Comparison of ENCODE assay signal across 8 cellular contexts in the genomic region with DNA sequence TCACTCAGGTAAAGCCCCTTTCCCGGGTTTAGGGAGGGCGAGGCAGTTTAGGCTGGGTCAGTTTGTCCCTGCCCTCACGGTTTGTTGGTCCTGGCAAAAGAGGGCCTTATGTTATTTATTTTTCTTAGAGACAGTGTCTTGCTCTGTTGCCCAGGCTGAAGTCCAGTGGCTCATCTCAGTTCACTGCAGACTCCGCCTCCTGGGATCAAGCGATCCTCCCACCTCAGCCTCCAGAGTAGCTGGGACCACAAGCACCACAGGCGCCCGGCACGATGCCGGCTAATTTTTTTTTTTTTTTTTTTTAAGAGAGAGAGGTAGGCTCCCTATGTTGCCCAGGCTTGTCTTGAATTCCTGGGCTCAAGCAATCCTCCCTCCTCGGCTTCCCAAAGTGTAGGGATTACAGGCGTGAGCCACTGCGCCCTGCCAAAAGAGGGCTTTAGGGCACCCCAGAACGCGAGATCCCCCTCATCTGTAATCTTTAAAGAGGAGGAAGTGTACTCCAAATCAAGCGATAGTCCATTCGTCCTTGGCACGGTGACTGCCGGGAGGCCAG.
A peak's percentile ranks its signal among the peaks of the same experiment; 100 is the strongest.
DNase-seq lines count a peak whose midpoint lies in the region; ATAC-seq and TF ChIP-seq lines count a peak whose summit lies in the region.

No MANE protein-coding gene starts in this region.

- no peak for TF ChIP-seq CTCF in GM13976 (IDR thresholded peaks at IDR 0.05; ENCODE audit: borderline replicate concordance, control extremely low read depth, extremely low read depth, insufficient read depth, missing control alignments)

- H3K4me3 ChIP-seq in adipocyte (ENCODE audit: low read length) (peak overlapping the region; percentile 94), iPS-18c (ENCODE audit: insufficient read depth, low read depth, low read length) (peak overlapping the region; percentile 92)

- DNase-seq in EL (peak; percentile 34), adipocyte (ENCODE audit: low read depth) (no peak), HPDE6-E6E7 (ENCODE audit: extremely low spot score) (no peak), HuH-7.5 (ENCODE audit: low spot score) (no peak), GM13976 (ENCODE audit: low spot score) (no peak)
- peak; percentile 16 for DNase-seq in stimulated activated naive CD8-positive, alpha-beta T cell treated with anti-CD3 and anti-CD28 coated beads, Interleukin-15, Interleukin-2, amounts not matched to agents 100 U/mL and 50 U/mL, for 24 hours

- peak overlapping the region; percentile 93 for H3K9ac ChIP-seq in adipocyte (ENCODE audit: low read length)

- no peaks in the 10 kb centered on the region for H3K9me3 ChIP-seq in adipocyte (ENCODE audit: control insufficient read depth, low read length)
- H3K9me3 ChIP-seq in iPS-18c (ENCODE audit: control insufficient read depth, insufficient read depth, low read length): no peaks in the 10 kb centered on the region

- in situ Hi-C loops in GM13976 (cut with MboI; ENCODE audit: low sequenced_read_pairs, unreplicated experiment): no loop called here

- ATAC-seq in HG03175 (IDR thresholded peaks at IDR 0.05; ENCODE audit: unreplicated experiment): peak; percentile 4
- no peak for ATAC-seq in stimulated activated naive CD8-positive, alpha-beta T cell treated with anti-CD3 and anti-CD28 coated beads, Interleukin-15, Interleukin-2, amounts not matched to agents 100 U/mL and 50 U/mL, for 24 hours

- H3K27me3 ChIP-seq in adipocyte (replicated peaks; ENCODE audit: control insufficient read depth, insufficient read depth, low read length): peaks cover 12% of the 10 kb centered on the region

- peaks cover 6% of the 10 kb centered on the region for H3K4me1 ChIP-seq in adipocyte (ENCODE audit: control insufficient read depth, insufficient read depth, low read length)

- peaks cover 29% of the 10 kb centered on the region for H3K36me3 ChIP-seq in adipocyte (ENCODE audit: control insufficient read depth, insufficient read depth, low read length, severe bottlenecking)

Comparison
In these comparisons a context has a peak if more than half of its experiments do, and no peak if none do; other contexts are left out.
1. DNase-seq: peak in EL (single experiment) and stimulated activated naive CD8-positive, alpha-beta T cell treated with anti-CD3 and anti-CD28 coated beads, Interleukin-15, Interleukin-2, amounts not matched to agents 100 U/mL and 50 U/mL, for 24 hours (single experiment); none in adipocyte (single experiment), HPDE6-E6E7 (single experiment), HuH-7.5 (single experiment) and GM13976 (single experiment).